ENCODE assay signal across 13 cellular contexts in genomic region chr7:2643386-2644229, GRCh38. TPM values are rescaled to one million over a fixed set of nuclear protein-coding genes. Genes with fewer than 3 reads are reported as not detected.
DNase-seq lines count a peak whose midpoint lies in the region; ATAC-seq and TF ChIP-seq lines count a peak whose summit lies in the region.
"Had no signal": no experiment of that assay in that cellular context is flagged by ENCODE, and none has a peak within 500 bp of the region (broad histone marks: within the 10 kb centered on the region; RNA-seq: fewer than 3 reads in every experiment).

No MANE protein-coding gene starts in this region.

- POLR2A ChIA-PET in activated CD8-positive, alpha-beta T cell treated with anti-CD3 and anti-CD28 coated beads, Interleukin-2, amount 10 ng/mL, durations not matched to agents 7 days and 5 days (lab: Charles Lee), result interaction anchor here (0.7 to 2.7 kb wide), 4 partner anchors 8 to 213 kb away, joined by 3 to 14 read pairs (median 8); partner anchors contain the start of gene TTYH3

- H2BK15ac ChIP-seq in neuronal stem cell (ENCODE audit: low read length), result peak overlapping the region; percentile 45

- H2BK12ac ChIP-seq in neuronal stem cell (ENCODE audit: low read length), result no peak overlapping the region

- DNase-seq in Jurkat, Clone E6-1 (ENCODE audit: low read depth, low spot score), result peak; percentile 22
- peak; percentile 33 for DNase-seq in activated CD8-positive, alpha-beta T cell treated with anti-CD3 and anti-CD28 coated beads, Interleukin-2, amount 10 ng/mL, durations not matched to agents 7 days and 5 days
- no peak for DNase-seq in neuronal stem cell (ENCODE audit: low spot score)
- DNase-seq in COLO668 (lab: John Stamatoyannopoulos, UW; ENCODE audit: unreplicated experiment), result no peak
- DNase-seq in T-helper 9 cell, result no peak
- DNase-seq in middle frontal gyrus (ENCODE audit: extremely low spot score, low spot score), result no peak
- DNase-seq: activated CD4-positive, alpha-beta T cell treated with anti-CD3 and anti-CD28 coated beads, Interleukin-2, amount 50 U/mL, for 48 hours; GDM1; NCI-H1048; Peyer's patch; stomach had no signal

- no peaks in the 10 kb centered on the region for H3K27me3 ChIP-seq in DOHH2 (ENCODE audit: control insufficient read depth, low read length)
- H3K27me3 ChIP-seq in neuronal stem cell (ENCODE audit: control insufficient read depth in 3 of 3, insufficient read depth in 3 of 3, low read depth in 1 of 3, low read length in 3 of 3), result no peaks in the 10 kb centered on the region
- H3K27me3 ChIP-seq: Peyer's patch, stomach had no signal

- TF ChIP-seq CTCF in DOHH2 (IDR thresholded peaks at IDR 0.05; ENCODE audit: low read depth, low read length, poor library complexity, severe bottlenecking), result peak; percentile 94

- H3K4me1 Mint-ChIP-seq in activated CD8-positive, alpha-beta T cell treated with anti-CD3 and anti-CD28 coated beads, Interleukin-2, amount 10 ng/mL, durations not matched to agents 7 days and 5 days (ENCODE audit: low read depth), result peaks cover 33% of the 10 kb centered on the region

- no peak overlapping the region for H3K27ac Mint-ChIP-seq in activated CD8-positive, alpha-beta T cell treated with anti-CD3 and anti-CD28 coated beads, Interleukin-2, amount 10 ng/mL, durations not matched to agents 7 days and 5 days

- no peaks in the 10 kb centered on the region for H3K79me2 ChIP-seq in DOHH2 (ENCODE audit: control insufficient read depth, low read length)

- peak overlapping the region; percentile 85 for H3K18ac ChIP-seq in neuronal stem cell (ENCODE audit: low read length)

- peak overlapping the region; percentile 80 for H3K23ac ChIP-seq in neuronal stem cell (ENCODE audit: low read depth, low read length, poor library complexity)

- H2AK5ac ChIP-seq in neuronal stem cell (ENCODE audit: low read depth, low read length), result peak overlapping the region; percentile 96

- H3K4me3 ChIP-seq in DOHH2 (ENCODE audit: low read length) (no peak overlapping the region), neuronal stem cell (ENCODE audit: low read length in 2 of 2) (no peak overlapping the region)
- H3K4me3 ChIP-seq in Jurkat, Clone E6-1 (ENCODE audit: low read length), result no peak overlapping the region
- H3K4me3 ChIP-seq: Peyer's patch, stomach had no signal

- H3K9me2 ChIP-seq in DOHH2 (replicated peaks; ENCODE audit: control insufficient read depth, low read length), result no peaks in the 10 kb centered on the region

- H3K4me1 ChIP-seq in DOHH2 (ENCODE audit: control insufficient read depth, low read length), result peaks cover 64% of the 10 kb centered on the region
- H3K4me1 ChIP-seq in neuronal stem cell (ENCODE audit: control insufficient read depth in 2 of 2, insufficient read depth in 1 of 2, low read depth in 1 of 2, low read length in 2 of 2), result peaks cover 35 to 40% of the 10 kb centered on the region in 2 donors

- no peak overlapping the region for H3K4me3 Mint-ChIP-seq in activated CD8-positive, alpha-beta T cell treated with anti-CD3 and anti-CD28 coated beads, Interleukin-2, amount 10 ng/mL, durations not matched to agents 7 days and 5 days

- H3K9ac ChIP-seq in neuronal stem cell (ENCODE audit: low read depth, low read length, poor library complexity), result peak overlapping the region; percentile 80

- CTCF ChIA-PET in activated CD8-positive, alpha-beta T cell treated with anti-CD3 and anti-CD28 coated beads, Interleukin-2, amount 10 ng/mL, durations not matched to agents 7 days and 5 days (lab: Charles Lee), result interaction anchor here (0.6 to 5.8 kb wide), 9 partner anchors 12 to 75 kb away, joined by 3 to 34 read pairs (median 4); partner anchors contain the start of gene TTYH3

- no peak overlapping the region for H2BK5ac ChIP-seq in neuronal stem cell (ENCODE audit: low read length)

- H3K79me1 ChIP-seq in neuronal stem cell (ENCODE audit: low read depth, low read length), result peaks cover 49% of the 10 kb centered on the region

- peaks cover 4% of the 10 kb centered on the region for H3F3A ChIP-seq in DOHH2 (ENCODE audit: control insufficient read depth, insufficient read depth)

- H3K27ac ChIP-seq in DOHH2 (ENCODE audit: low read depth, low read length) (peak overlapping the region; percentile 12), neuronal stem cell (replicated peaks; ENCODE audit: low read length) (no peak overlapping the region)

- WGBS in neuronal stem cell (ENCODE audit: extremely low coverage in 2 of 2, insufficient read length in 2 of 2, insufficient replicate concordance in 1 of 2), 2 donors, result no CpG with 5 or more reads among the region's 29 CpGs

- H3K36me3 ChIP-seq in DOHH2 (ENCODE audit: control insufficient read depth, low read length), result no peaks in the 10 kb centered on the region
- peaks cover 27 to 46% of the 10 kb centered on the region in 2 donors for H3K36me3 ChIP-seq in neuronal stem cell (replicated peaks in 1 of 2; ENCODE audit: control insufficient read depth in 2 of 2, insufficient read depth in 2 of 2, low read length in 2 of 2)

- no peak overlapping the region for H4K91ac ChIP-seq in neuronal stem cell (ENCODE audit: low read depth, low read length, poor library complexity)

- H3K14ac ChIP-seq in neuronal stem cell (ENCODE audit: low read length), result no peak overlapping the region

- no peak overlapping the region for H3K4ac ChIP-seq in neuronal stem cell (ENCODE audit: low read length)

- peak overlapping the region; percentile 75 for H3K4me2 ChIP-seq in DOHH2 (ENCODE audit: low read length)
- no peak overlapping the region for H3K4me2 ChIP-seq in neuronal stem cell (ENCODE audit: insufficient read depth, low read length, poor library complexity, severe bottlenecking)

- no peak overlapping the region for H2BK120ac ChIP-seq in neuronal stem cell (ENCODE audit: low read depth, low read length)

- no peaks in the 10 kb centered on the region for H4K20me1 ChIP-seq in DOHH2 (ENCODE audit: control insufficient read depth, insufficient read depth, low read depth, low read length)

- peaks cover 2% of the 10 kb centered on the region for H3K36me3 Mint-ChIP-seq in activated CD8-positive, alpha-beta T cell treated with anti-CD3 and anti-CD28 coated beads, Interleukin-2, amount 10 ng/mL, durations not matched to agents 7 days and 5 days (ENCODE audit: low read depth)

- ATAC-seq in activated CD8-positive, alpha-beta T cell treated with anti-CD3 and anti-CD28 coated beads, Interleukin-2, amount 10 ng/mL, durations not matched to agents 7 days and 5 days, result no peak
- ATAC-seq in GM21367 (IDR thresholded peaks at IDR 0.05; ENCODE audit: unreplicated experiment), result no peak

- H4K8ac ChIP-seq in neuronal stem cell (ENCODE audit: low read depth, low read length), result no peak overlapping the region

- no peak overlapping the region for H2AFZ ChIP-seq in neuronal stem cell (ENCODE audit: low read length)

- H3K27me3 Mint-ChIP-seq in activated CD8-positive, alpha-beta T cell treated with anti-CD3 and anti-CD28 coated beads, Interleukin-2, amount 10 ng/mL, durations not matched to agents 7 days and 5 days (ENCODE audit: low read depth), result no peaks in the 10 kb centered on the region

- no peaks in the 10 kb centered on the region for H3K9me3 Mint-ChIP-seq in activated CD8-positive, alpha-beta T cell treated with anti-CD3 and anti-CD28 coated beads, Interleukin-2, amount 10 ng/mL, durations not matched to agents 7 days and 5 days (ENCODE audit: insufficient read depth)

- H3K9me3 ChIP-seq in DOHH2 (ENCODE audit: control insufficient read depth, insufficient read depth, low read length) (no peaks in the 10 kb centered on the region), neuronal stem cell (replicated peaks in 1 of 2; ENCODE audit: control insufficient read depth in 2 of 2, insufficient read depth in 1 of 2, low read depth in 1 of 2, low read length in 2 of 2) (no peaks in the 10 kb centered on the region)
- H3K9me3 ChIP-seq: Peyer's patch, stomach had no signal

RNA-seq across cellular contexts. Expression of gene TTYH3, which starts 11.8 kb away (rescaled TPM):
- polyA plus RNA-seq in Jurkat, Clone E6-1 (2012; ENCODE audit: insufficient read depth, insufficient read length), result 41.3 TPM
- 10 to 100 TPM; 37.0 to 37.7 TPM for total RNA-seq in activated CD8-positive, alpha-beta T cell treated with anti-CD3 and anti-CD28 coated beads, Interleukin-2, amount 10 ng/mL, durations not matched to agents 7 days and 5 days
- 136 TPM for polyA plus RNA-seq in neuronal stem cell (2013, experiment 1 of 2)
- 133 TPM for polyA plus RNA-seq in neuronal stem cell (2013, experiment 2 of 2)

RNA-seq across cellular contexts. Expression of gene AMZ1, which starts 44.4 kb away (rescaled TPM):
- 0.37 TPM for polyA plus RNA-seq in Jurkat, Clone E6-1 (2012; ENCODE audit: insufficient read depth, insufficient read length)
- not detected for total RNA-seq in activated CD8-positive, alpha-beta T cell treated with anti-CD3 and anti-CD28 coated beads, Interleukin-2, amount 10 ng/mL, durations not matched to agents 7 days and 5 days
- 0.04 TPM for polyA plus RNA-seq in neuronal stem cell (2013, experiment 1 of 2)
- 0.01 TPM for polyA plus RNA-seq in neuronal stem cell (2013, experiment 2 of 2)
- polyA plus RNA-seq: stomach had no signal

Comparison
In these comparisons a context has a peak if more than half of its experiments do, and no peak if none do; other contexts are left out.
1. DNase-seq: peak in Jurkat, Clone E6-1 (single experiment) and activated CD8-positive, alpha-beta T cell treated with anti-CD3 and anti-CD28 coated beads, Interleukin-2, amount 10 ng/mL, durations not matched to agents 7 days and 5 days (single experiment); none in neuronal stem cell (single experiment), COLO668 (single experiment), T-helper 9 cell (single experiment) and middle frontal gyrus (single experiment).